In the genomic region with DNA sequence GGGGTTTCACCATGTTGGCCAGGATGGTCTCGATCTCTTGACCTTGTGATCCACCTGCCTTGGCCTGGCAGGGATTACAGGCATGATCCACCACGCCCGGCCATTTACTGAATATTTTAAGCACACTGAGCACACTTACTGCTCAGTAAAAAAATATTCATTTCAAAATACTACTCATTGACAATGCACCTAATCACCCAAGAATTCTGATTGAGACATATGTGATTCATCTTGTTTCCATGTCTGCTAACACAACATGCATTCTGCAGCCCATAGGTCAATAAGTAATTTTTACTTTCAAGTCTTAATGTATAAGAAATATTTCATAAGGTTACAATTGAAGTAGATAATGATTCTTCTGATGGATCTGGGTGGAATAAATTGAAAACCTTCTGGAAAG, we compare ENCODE assay signal across 19 cellular contexts. TPM values are rescaled to one million over a fixed set of nuclear protein-coding genes. Genes with fewer than 3 reads are reported as not detected.
"Had no signal": no experiment of that assay in that cellular context is flagged by ENCODE, and none has a peak within 500 bp of the region (broad histone marks: within the 10 kb centered on the region; RNA-seq: fewer than 3 reads in every experiment).

No MANE protein-coding gene starts in this region.

- H3K36me3 ChIP-seq: colonic mucosa, pancreas, uterus had no signal

- H3K4me2 ChIP-seq: smooth muscle cell had no signal

- H3K9me3 ChIP-seq: colonic mucosa, pancreas, uterus had no signal

- H3K27ac ChIP-seq: colonic mucosa, pancreas, uterus had no signal

- ATAC-seq: esophagus mucosa, left colon, left ventricle myocardium superior, pancreas, right cardiac atrium had no signal

- DNase-seq: colonic mucosa; dermis blood vessel endothelial cell; immature natural killer cell; kidney; left colon; left ventricle myocardium superior; mesendoderm; naive B cell; occipital lobe; pancreas; right cardiac atrium; stimulated activated CD4-positive, alpha-beta T cell treated with anti-CD3 and anti-CD28 coated beads, Interleukin-2, amount 100 ng/mL, for 48 hours; stimulated activated naive CD4-positive, alpha-beta T cell treated with Interleukin-2 at 50 U/mL for 16 hours; uterus had no signal

- H3K27me3 ChIP-seq: colonic mucosa, pancreas, uterus had no signal

- H3K4me1 ChIP-seq: colonic mucosa, pancreas, uterus had no signal

- H3K4me3 ChIP-seq: colonic mucosa, lung, pancreas, smooth muscle cell, uterus had no signal

RNA-seq across cellular contexts. Expression of a gene that starts 4.2 kb away (rescaled TPM):
- total RNA-seq: colonic mucosa, dermis blood vessel endothelial cell, esophagus mucosa, kidney, left colon, left ventricle myocardium superior, lung, occipital lobe, pancreas, progenitor cell of endocrine pancreas, right cardiac atrium, smooth muscle cell, uterus had no signal
- polyA plus RNA-seq: immature natural killer cell, lung, pancreas, right cardiac atrium, smooth muscle cell, thymus had no signal

RNA-seq across cellular contexts. Expression of a gene that starts 17.3 kb away (rescaled TPM):
- total RNA-seq: colonic mucosa, dermis blood vessel endothelial cell, esophagus mucosa, kidney, left colon, left ventricle myocardium superior, lung, occipital lobe, pancreas, progenitor cell of endocrine pancreas, right cardiac atrium, smooth muscle cell, uterus had no signal
- polyA plus RNA-seq: immature natural killer cell, lung, pancreas, right cardiac atrium, smooth muscle cell, thymus had no signal

RNA-seq across cellular contexts. Expression of a gene that starts 27.3 kb away (rescaled TPM):
- total RNA-seq: colonic mucosa, dermis blood vessel endothelial cell, esophagus mucosa, kidney, left colon, left ventricle myocardium superior, lung, occipital lobe, pancreas, progenitor cell of endocrine pancreas, right cardiac atrium, smooth muscle cell, uterus had no signal
- polyA plus RNA-seq: immature natural killer cell, lung, pancreas, right cardiac atrium, smooth muscle cell, thymus had no signal

RNA-seq across cellular contexts. Expression of a gene that starts 47.4 kb away (rescaled TPM):
- total RNA-seq: colonic mucosa, dermis blood vessel endothelial cell, esophagus mucosa, kidney, left colon, left ventricle myocardium superior, lung, occipital lobe, pancreas, progenitor cell of endocrine pancreas, right cardiac atrium, smooth muscle cell, uterus had no signal
- polyA plus RNA-seq: immature natural killer cell, lung, pancreas, right cardiac atrium, smooth muscle cell had no signal
